ENCODE assay signal across 1 cellular context in the genomic region with DNA sequence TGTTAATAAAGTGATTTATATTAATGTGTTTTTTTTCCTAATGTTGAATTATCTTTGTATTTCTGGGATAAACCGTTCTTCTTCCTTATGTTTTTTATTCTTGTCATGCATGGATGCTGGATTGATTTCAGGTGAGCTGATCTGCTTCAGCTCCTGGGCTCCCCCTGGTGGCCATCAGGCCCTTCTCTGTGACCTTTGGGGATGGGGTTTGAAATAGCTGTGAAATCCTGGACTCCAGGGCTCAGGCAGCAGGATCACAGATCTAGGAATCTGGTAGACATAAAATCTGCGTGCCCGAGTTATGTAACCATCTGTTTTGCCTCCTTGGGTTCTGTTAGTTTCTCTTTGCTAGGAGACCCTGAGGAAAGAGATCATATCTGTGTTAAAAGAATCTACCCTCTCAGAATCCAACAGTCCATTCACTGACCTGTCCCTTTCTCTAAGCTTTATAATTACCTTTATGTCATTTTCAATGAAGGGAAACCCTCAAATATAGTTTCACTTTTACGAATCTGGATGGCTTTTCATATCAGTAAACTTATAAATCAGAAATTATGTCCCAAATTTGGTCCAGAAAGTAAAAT.
TF ChIP-seq lines count a peak whose summit lies in the region.

No MANE protein-coding gene starts in this region.

TF ChIP-seq in IMR-90, 13 proteins besides CTCF, POLR2A, EP300 and RAD21:
- TF ChIP-seq SMC3 (IDR thresholded peaks at IDR 0.05; ENCODE audit: low read depth, low read length) = peak; percentile 98
- TF ChIP-seq, protein P1, sequence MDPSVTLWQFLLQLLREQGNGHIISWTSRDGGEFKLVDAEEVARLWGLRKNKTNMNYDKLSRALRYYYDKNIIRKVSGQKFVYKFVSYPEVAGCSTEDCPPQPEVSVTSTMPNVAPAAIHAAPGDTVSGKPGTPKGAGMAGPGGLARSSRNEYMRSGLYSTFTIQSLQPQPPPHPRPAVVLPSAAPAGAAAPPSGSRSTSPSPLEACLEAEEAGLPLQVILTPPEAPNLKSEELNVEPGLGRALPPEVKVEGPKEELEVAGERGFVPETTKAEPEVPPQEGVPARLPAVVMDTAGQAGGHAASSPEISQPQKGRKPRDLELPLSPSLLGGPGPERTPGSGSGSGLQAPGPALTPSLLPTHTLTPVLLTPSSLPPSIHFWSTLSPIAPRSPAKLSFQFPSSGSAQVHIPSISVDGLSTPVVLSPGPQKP (IDR thresholded peaks at IDR 0.05; ENCODE audit: borderline replicate concordance, low read depth, low read length) = no peak
